ENCODE assay signal across 22 cellular contexts in genomic region chr5:107546084-107546483, GRCh38.
DNase-seq lines count a peak whose midpoint lies in the region; ATAC-seq and TF ChIP-seq lines count a peak whose summit lies in the region.
"Had no signal": no experiment of that assay in that cellular context is flagged by ENCODE, and none has a peak within 500 bp of the region (broad histone marks: within the 10 kb centered on the region; RNA-seq: fewer than 3 reads in every experiment).

No MANE protein-coding gene starts in this region.

- TF ChIP-seq RAD21 in SK-N-SH (IDR thresholded peaks at IDR 0.05; ENCODE audit: low read length): no peak

- H3K36me3 ChIP-seq in SK-N-SH (replicated peaks in 1 of 2; ENCODE audit: control insufficient read depth in 1 of 2, insufficient read depth in 2 of 2, low read length in 1 of 2) (no peaks in the 10 kb centered on the region), OCI-LY1 (ENCODE audit: insufficient read depth, low read length) (no peaks in the 10 kb centered on the region), endocrine pancreas (ENCODE audit: control insufficient read depth, insufficient read depth, low read length) (no peaks in the 10 kb centered on the region)
- H3K36me3 ChIP-seq: BE2C; BLaER1 treated with 17β-estradiol and CSF1 and Interleukin-3, amounts not matched to agents 10 nM and 100 nM had no signal

- POLR2A ChIA-PET in SK-N-SH (lab: Yijun Ruan, JAX): interaction anchor here (0.8 kb wide), 1 partner anchor 43 kb away, joined by 4 read pairs; no protein-coding TSS in a partner anchor

- no peaks in the 10 kb centered on the region for H3K9me3 ChIP-seq in SK-N-SH
- no peaks in the 10 kb centered on the region for H3K9me3 ChIP-seq in OCI-LY1 (ENCODE audit: low read length)
- H3K9me3 ChIP-seq in endocrine pancreas (ENCODE audit: control insufficient read depth, low read length): no peaks in the 10 kb centered on the region
- H3K9me3 ChIP-seq: BE2C; BLaER1 treated with 17β-estradiol and CSF1 and Interleukin-3, amounts not matched to agents 10 nM and 100 nM had no signal

- H3F3A ChIP-seq in SK-N-SH (replicated peaks; ENCODE audit: insufficient read depth) (peaks cover 4% of the 10 kb centered on the region), OCI-LY1 (ENCODE audit: insufficient read depth, low read length) (no peaks in the 10 kb centered on the region)

- TF ChIP-seq CTCF in SK-N-SH (IDR thresholded peaks at IDR 0.05): no peak
- no peak for TF ChIP-seq CTCF in OCI-LY1 (IDR thresholded peaks at IDR 0.05; ENCODE audit: low read length)

- H3K9me2 ChIP-seq in SK-N-SH: no peaks in the 10 kb centered on the region
- H3K9me2 ChIP-seq in OCI-LY1 (ENCODE audit: low read depth, low read length): no peaks in the 10 kb centered on the region

- TF ChIP-seq EP300 in SK-N-SH (IDR thresholded peaks at IDR 0.05; ENCODE audit: borderline replicate concordance in 1 of 2, low read depth in 1 of 2, low read length in 1 of 2): peak in 1 of 2 experiments; percentile 50; a peak in 2 of 4 replicates

- CTCF ChIA-PET in SK-N-SH (lab: Yijun Ruan, JAX): interaction anchor here (0.7 to 1.5 kb wide), 2 partner anchors 26 to 89 kb away, joined by 3 to 6 read pairs; no protein-coding TSS in a partner anchor

- WGBS in SK-N-SH (ENCODE audit: low lambda C conversion rate): 92% methylated on average over 5 of the region's 5 CpGs

- no peak overlapping the region for H3K9ac ChIP-seq in SK-N-SH
- no peak overlapping the region for H3K9ac ChIP-seq in OCI-LY1 (ENCODE audit: low read length)
- H3K9ac ChIP-seq in endocrine pancreas (ENCODE audit: control insufficient read depth, insufficient read depth, low read length): no peak overlapping the region
- H3K9ac ChIP-seq: BLaER1 treated with 17β-estradiol and CSF1 and Interleukin-3, amounts not matched to agents 10 nM and 100 nM had no signal

- H3K4me3 ChIP-seq in SK-N-SH (ENCODE audit: low read depth in 2 of 2, low read length in 1 of 2): no peak overlapping the region
- no peak overlapping the region for H3K4me3 ChIP-seq in OCI-LY1 (ENCODE audit: low read depth, low read length, poor library complexity, severe bottlenecking)
- H3K4me3 ChIP-seq in endocrine pancreas (ENCODE audit: control insufficient read depth, insufficient read depth, low read length): peak overlapping the region; percentile 20
- H3K4me3 ChIP-seq: BLaER1 treated with 17β-estradiol and CSF1 and Interleukin-3, amounts not matched to agents 10 nM and 100 nM; GM12878; GM23338 had no signal

- DNase-seq in SK-N-SH: peak; percentile 16
- DNase-seq in NCI-H1092 (lab: John Stamatoyannopoulos, UW): no peak
- DNase-seq in SIG-M5 (lab: John Stamatoyannopoulos, UW): no peak
- DNase-seq: ACHN; AML-193; BE2C; CD4-positive, alpha-beta T cell; CD8-positive, alpha-beta memory T cell; DMS 273 treated with DMSO at 0.1 percent for 48 hours; DMS79; EL; GDM1; H9 had no signal

- H2AFZ ChIP-seq in SK-N-SH (ENCODE audit: low read depth) (no peak overlapping the region), OCI-LY1 (ENCODE audit: low read length) (no peak overlapping the region)
- H2AFZ ChIP-seq: GM23338 had no signal

- H4K20me1 ChIP-seq in SK-N-SH (ENCODE audit: insufficient read depth) (no peaks in the 10 kb centered on the region), OCI-LY1 (ENCODE audit: insufficient read depth, low read length) (no peaks in the 10 kb centered on the region)
- H4K20me1 ChIP-seq: BLaER1 treated with 17β-estradiol and CSF1 and Interleukin-3, amounts not matched to agents 10 nM and 100 nM had no signal

- H3K79me2 ChIP-seq in SK-N-SH (ENCODE audit: insufficient read depth) (no peaks in the 10 kb centered on the region), OCI-LY1 (ENCODE audit: insufficient read depth, low read length) (no peaks in the 10 kb centered on the region)

- ATAC-seq in SK-N-SH treated with all-trans-retinoic acid at 6 μM for 48 hours: no peak
- ATAC-seq in GM21390 (IDR thresholded peaks at IDR 0.05; ENCODE audit: unreplicated experiment): no peak
- ATAC-seq: GM12878, GM23338, HCT116 had no signal

- H3K4me1 ChIP-seq in SK-N-SH (ENCODE audit: control insufficient read depth in 1 of 2, insufficient read depth in 2 of 2, low read depth in 1 of 2, low read length in 1 of 2) (peaks cover 11 to 40% of the 10 kb centered on the region in 2 experiments; a peak in 3 of 4 replicates), OCI-LY1 (ENCODE audit: insufficient read depth, low read length, severe bottlenecking) (peaks cover 99% of the 10 kb centered on the region), endocrine pancreas (ENCODE audit: control insufficient read depth, insufficient read depth, low read length) (peaks cover 9% of the 10 kb centered on the region)
- H3K4me1 ChIP-seq: BLaER1 treated with 17β-estradiol and CSF1 and Interleukin-3, amounts not matched to agents 10 nM and 100 nM had no signal

- no peaks in the 10 kb centered on the region for H3K27me3 ChIP-seq in SK-N-SH (ENCODE audit: insufficient read depth)
- H3K27me3 ChIP-seq in OCI-LY1 (ENCODE audit: insufficient read depth, low read length): no peaks in the 10 kb centered on the region
- H3K27me3 ChIP-seq in endocrine pancreas (ENCODE audit: control insufficient read depth, insufficient read depth, low read length): no peaks in the 10 kb centered on the region
- H3K27me3 ChIP-seq: BE2C; BLaER1 treated with 17β-estradiol and CSF1 and Interleukin-3, amounts not matched to agents 10 nM and 100 nM had no signal

- H3K27ac ChIP-seq in SK-N-SH (ENCODE audit: low read depth in 2 of 2, low read length in 1 of 2) (peak overlapping the region in 1 of 2 experiments; percentile 56; a peak in 2 of 4 replicates), OCI-LY1 (ENCODE audit: low read depth, low read length, poor library complexity, severe bottlenecking) (peak overlapping the region; percentile 71)
- H3K27ac ChIP-seq: 22Rv1; BLaER1 treated with 17β-estradiol and CSF1 and Interleukin-3, amounts not matched to agents 10 nM and 100 nM had no signal

- H3K4me2 ChIP-seq in SK-N-SH (no peak overlapping the region), OCI-LY1 (ENCODE audit: low read length) (no peak overlapping the region)
- H3K4me2 ChIP-seq: BLaER1 treated with 17β-estradiol and CSF1 and Interleukin-3, amounts not matched to agents 10 nM and 100 nM; GM23338 had no signal

TF ChIP-seq in SK-N-SH, 30 proteins besides CTCF, POLR2A, EP300 and RAD21:
- TF ChIP-seq RCOR1 (IDR thresholded peaks at IDR 0.05; ENCODE audit: low read length) (peak; percentile 48; the same call in 1 of the 2 replicates), FOXJ3 (CRISPR knock-in tag; IDR thresholded peaks at IDR 0.05) (peak; percentile 46; the same call in 1 of the 2 replicates), CHD2 (IDR thresholded peaks at IDR 0.05; ENCODE audit: low read length, partially characterized antibody) (no peak), GATA2 (CRISPR knock-in tag; IDR thresholded peaks at IDR 0.05) (peak; percentile 63), NFIC (IDR thresholded peaks at IDR 0.05; ENCODE audit: borderline replicate concordance) (no peak)

TF ChIP-seq in SK-N-SH treated with all-trans-retinoic acid at 6 μM for 48 hours, 23 proteins besides CTCF, POLR2A, EP300 and RAD21:
- no peak for TF ChIP-seq ZFP30 (CRISPR knock-in tag; IDR thresholded peaks at IDR 0.05)
